22 cellular contexts compared by ENCODE assay signal in the genomic region with DNA sequence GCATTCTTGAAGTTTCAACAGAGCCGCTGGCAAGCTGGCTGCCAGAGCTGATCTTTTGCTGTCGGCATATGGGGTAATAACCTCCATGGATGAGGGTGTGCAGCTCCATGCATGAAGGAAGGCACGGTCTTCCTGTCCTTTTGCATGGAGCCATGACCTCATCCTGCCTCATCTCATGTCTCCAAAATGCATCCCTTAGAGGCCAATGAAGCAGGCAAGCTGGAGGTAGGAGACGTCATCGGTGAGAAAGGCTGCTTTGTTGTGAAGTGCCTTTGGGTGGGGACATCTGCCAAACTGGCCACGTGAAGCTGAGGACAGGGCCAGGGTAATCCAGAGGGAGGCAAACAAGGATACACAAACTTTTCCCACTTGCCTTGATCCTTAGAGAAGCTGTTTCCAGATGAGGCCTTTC.
"Had no signal": no experiment of that assay in that cellular context is flagged by ENCODE, and none has a peak within 500 bp of the region (broad histone marks: within the 10 kb centered on the region; RNA-seq: fewer than 3 reads in every experiment).

No MANE protein-coding gene starts in this region.

- H3K4me1 Mint-ChIP-seq: activated CD4-positive, alpha-beta T cell treated with anti-CD3 and anti-CD28 coated beads, Interleukin-2, amount 10 ng/mL, durations not matched to agents 7 days and 5 days; central memory CD8-positive, alpha-beta T cell; immature natural killer cell; nephron had no signal

- H3K4me3 Mint-ChIP-seq: activated CD4-positive, alpha-beta T cell treated with anti-CD3 and anti-CD28 coated beads, Interleukin-2, amount 10 ng/mL, durations not matched to agents 7 days and 5 days; central memory CD8-positive, alpha-beta T cell; immature natural killer cell; nephron; stimulated activated naive B cell treated with anti-CD40 and anti-IgM and Interleukin-4, amounts not matched to agents 10 μg/mL and 1 μg/mL and 100 μg/mL, for 72 hours; T-helper 2 cell treated with Interferon-gamma antibody and Interleukin-4, amounts not matched to agents 5 μg/mL and 100 μg/mL, for 36 hours; type B pancreatic cell had no signal

- H3K27me3 ChIP-seq: right lobe of liver, testis had no signal

- H3K4me3 ChIP-seq: left lung, right lobe of liver, testis had no signal

- H3K36me3 ChIP-seq: left lung, right lobe of liver had no signal

- H3K36me3 Mint-ChIP-seq: activated naive CD4-positive, alpha-beta T cell treated with anti-CD3 and anti-CD28 coated beads, Interleukin-2, amount 50 U/mL, for 72 hours; immature natural killer cell; stimulated activated naive B cell treated with anti-CD40 and anti-IgM and Interleukin-4, amounts not matched to agents 10 μg/mL and 1 μg/mL and 100 μg/mL, for 72 hours; type B pancreatic cell had no signal

- H3K9ac ChIP-seq: parathyroid adenoma, SK-N-SH had no signal

- H3K27ac Mint-ChIP-seq: activated CD4-positive, alpha-beta T cell treated with anti-CD3 and anti-CD28 coated beads, Interleukin-2, amount 10 ng/mL, durations not matched to agents 7 days and 5 days; activated naive CD4-positive, alpha-beta T cell treated with anti-CD3 and anti-CD28 coated beads, Interleukin-2, amount 50 U/mL, for 72 hours; immature natural killer cell; nephron; stimulated activated naive B cell treated with anti-CD40 and anti-IgM and Interleukin-4, amounts not matched to agents 10 μg/mL and 1 μg/mL and 100 μg/mL, for 72 hours; T-helper 2 cell treated with Interferon-gamma antibody and Interleukin-4, amounts not matched to agents 5 μg/mL and 100 μg/mL, for 36 hours; type B pancreatic cell had no signal

- H3K9me3 Mint-ChIP-seq: activated CD4-positive, alpha-beta T cell treated with anti-CD3 and anti-CD28 coated beads, Interleukin-2, amount 10 ng/mL, durations not matched to agents 7 days and 5 days; activated naive CD4-positive, alpha-beta T cell treated with anti-CD3 and anti-CD28 coated beads, Interleukin-2, amount 50 U/mL, for 72 hours; central memory CD8-positive, alpha-beta T cell; immature natural killer cell; nephron; stimulated activated naive B cell treated with anti-CD40 and anti-IgM and Interleukin-4, amounts not matched to agents 10 μg/mL and 1 μg/mL and 100 μg/mL, for 72 hours; T-helper 2 cell treated with Interferon-gamma antibody and Interleukin-4, amounts not matched to agents 5 μg/mL and 100 μg/mL, for 36 hours; type B pancreatic cell had no signal

- H2AFZ ChIP-seq: parathyroid adenoma had no signal

- ATAC-seq: activated CD4-positive, CD25-positive, alpha-beta regulatory T cell treated with anti-CD3 and anti-CD28 coated beads, Interleukin-2, amount 50 U/mL, for 24 hours; activated naive CD4-positive, alpha-beta T cell treated with anti-CD3 and anti-CD28 coated beads, Interleukin-2, amount 50 U/mL, for 72 hours; esophagus mucosa; left lung; right lobe of liver; stimulated activated naive B cell treated with anti-CD40 and anti-IgM and Interleukin-4, amounts not matched to agents 10 μg/mL and 1 μg/mL and 100 μg/mL, for 72 hours had no signal

- DNase-seq: activated CD4-positive, alpha-beta T cell treated with anti-CD3 and anti-CD28 coated beads, Interleukin-2, amount 10 ng/mL, durations not matched to agents 7 days and 5 days; activated T-cell treated with anti-CD3 and anti-CD28 coated beads, Interleukin-2, amount 50 U/mL, for 1 hour; effector memory CD4-positive, alpha-beta T cell; immature natural killer cell; left lung; mammary epithelial cell; right lobe of liver; SK-N-SH; small intestine; stimulated activated CD4-positive, alpha-beta T cell treated with anti-CD3 and anti-CD28 coated beads, Interleukin-2, amount 100 ng/mL, for 48 hours; stimulated activated CD8-positive, alpha-beta memory T cell treated with anti-CD3 and anti-CD28 coated beads, Interleukin-4, amount 100 ng/mL, for 48 hours; stimulated activated naive B cell treated with anti-CD40 and anti-IgM and Interleukin-4, amounts not matched to agents 10 μg/mL and 1 μg/mL and 100 μg/mL, for 72 hours; testis had no signal

- H3K9me3 ChIP-seq: left lung, right lobe of liver, SK-N-SH, testis had no signal

- H3K4me1 ChIP-seq: left lung, parathyroid adenoma, right lobe of liver, testis had no signal

- H3K79me2 ChIP-seq: parathyroid adenoma had no signal

- H3K27ac ChIP-seq: left lung, parathyroid adenoma, right lobe of liver, testis, VCaP had no signal

- H3K4me2 ChIP-seq: SK-N-SH had no signal
